Comparison of ENCODE assay signal across 1 cellular context in genomic region chr20:64066984-64067605, GRCh38.
TF ChIP-seq lines count a peak whose summit lies in the region.

No MANE protein-coding gene starts in this region.

TF ChIP-seq in HEK293T, 16 proteins besides CTCF, POLR2A, EP300 and RAD21:
- no peak for TF ChIP-seq SUZ12 (IDR thresholded peaks at IDR 0.05)
- no peak for TF ChIP-seq FOXM1 (IDR thresholded peaks at IDR 0.05; ENCODE audit: borderline replicate concordance)
- no peak for TF ChIP-seq SP1 (IDR thresholded peaks at IDR 0.05)
